8 cellular contexts compared by ENCODE assay signal in the genomic region with DNA sequence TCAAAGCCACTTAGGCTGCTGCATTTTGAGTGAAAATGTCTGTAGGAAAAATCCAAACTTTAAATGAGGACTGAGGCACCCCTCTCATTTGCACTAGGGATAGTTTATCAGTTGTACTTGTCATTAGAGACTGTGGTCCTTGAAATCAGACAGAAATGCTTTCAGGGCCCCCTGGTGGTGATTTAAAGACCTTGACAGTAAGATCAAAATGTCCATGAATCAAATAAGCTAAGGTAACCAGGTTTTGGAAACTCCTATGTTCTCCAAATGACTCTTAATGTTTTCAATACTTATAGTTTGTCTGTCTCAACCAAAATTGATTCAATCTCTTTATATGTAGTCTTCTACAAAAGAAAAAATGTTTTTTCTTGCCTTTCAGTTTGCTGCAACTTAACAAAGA. TPM values are rescaled to one million over a fixed set of nuclear protein-coding genes. Genes with fewer than 3 reads are reported as not detected.
DNase-seq lines count a peak whose midpoint lies in the region; ATAC-seq, FAIRE-seq and TF ChIP-seq lines count a peak whose summit lies in the region.

No MANE protein-coding gene starts in this region.

- dilution Hi-C loops in keratinocyte (cut with MboI; ENCODE audit: extremely low pct_ligation_motif_present, low sequenced_read_pairs), result no loop called here

- TF ChIP-seq POLR2A in GM18505 (IDR thresholded peaks at IDR 0.05; ENCODE audit: borderline replicate concordance, extremely low read depth, insufficient read depth, insufficient read length), result no peak

- intact Hi-C loops in CD4-positive, alpha-beta memory T cell (cut with micrococcal nuclease), result no loop called here

- H3K36me3 ChIP-seq in CD4-positive, alpha-beta memory T cell (ENCODE audit: insufficient read depth, low read length), result no peaks in the 10 kb centered on the region
- no peaks in the 10 kb centered on the region for H3K36me3 ChIP-seq in keratinocyte (ENCODE audit: control insufficient read depth in 2 of 2, extremely low read depth in 1 of 2, insufficient read depth in 2 of 2, low read length in 2 of 2)

- H3K4me1 Mint-ChIP-seq in CD4-positive, alpha-beta memory T cell, result no peaks in the 10 kb centered on the region
- H3K4me1 Mint-ChIP-seq in activated naive CD8-positive, alpha-beta T cell treated with anti-CD3 and anti-CD28 coated beads, Interleukin-2, amount 50 U/mL, for 24 hours, result no peaks in the 10 kb centered on the region
- H3K4me1 Mint-ChIP-seq in stimulated activated effector memory CD8-positive, alpha-beta T cell treated with anti-CD3 and anti-CD28 coated beads, Interleukin-12 subunit alpha, Interleukin-12 subunit beta, amount 100 ng/mL, for 72 hours, result no peaks in the 10 kb centered on the region

- H3K4me3 Mint-ChIP-seq in CD4-positive, alpha-beta memory T cell, result no peak overlapping the region
- no peak overlapping the region for H3K4me3 Mint-ChIP-seq in activated naive CD8-positive, alpha-beta T cell treated with anti-CD3 and anti-CD28 coated beads, Interleukin-2, amount 50 U/mL, for 24 hours
- H3K4me3 Mint-ChIP-seq in stimulated activated effector memory CD8-positive, alpha-beta T cell treated with anti-CD3 and anti-CD28 coated beads, Interleukin-12 subunit alpha, Interleukin-12 subunit beta, amount 100 ng/mL, for 72 hours, result no peak overlapping the region

- H3K4me1 ChIP-seq in CD4-positive, alpha-beta memory T cell (ENCODE audit: insufficient read depth, low read length), result no peaks in the 10 kb centered on the region
- H3K4me1 ChIP-seq in keratinocyte (ENCODE audit: control insufficient read depth, extremely low read depth, insufficient read depth, low read length), result no peaks in the 10 kb centered on the region

- TF ChIP-seq CTCF in keratinocyte (optimal IDR thresholded peaks at IDR 0.05 in 1 of 3, IDR thresholded peaks at IDR 0.05 in 1 of 3, conservative IDR thresholded peaks at IDR 0.05 in 1 of 3; ENCODE audit: extremely low read depth in 1 of 3, insufficient read depth in 2 of 3, low read length in 3 of 3), result peak; percentile 11 to 56 (median 53)

- CTCF ChIA-PET in CD4-positive, alpha-beta memory T cell (lab: Charles Lee; ENCODE audit: partially characterized antibody), result interaction anchor here (1.4 to 2.1 kb wide), 2 partner anchors 28 to 154 kb away, joined by 3 to 6 read pairs; partner anchors contain the start of gene DDX18

- FAIRE-seq in keratinocyte (lab: Jason Lieb, UNC), result peak; percentile 23

- H3K4me2 ChIP-seq in keratinocyte (ENCODE audit: control insufficient read depth, extremely low read depth, insufficient read depth, low read depth, low read length), result no peak overlapping the region

- no peak overlapping the region for H2AFZ ChIP-seq in keratinocyte (ENCODE audit: control insufficient read depth, low read length)

- peaks cover 5 to 17% (median 11%) of the 10 kb centered on the region in 8 donors for H3K9me3 Mint-ChIP-seq in CD4-positive, alpha-beta memory T cell
- peaks cover 11% of the 10 kb centered on the region for H3K9me3 Mint-ChIP-seq in activated naive CD8-positive, alpha-beta T cell treated with anti-CD3 and anti-CD28 coated beads, Interleukin-2, amount 50 U/mL, for 24 hours
- H3K9me3 Mint-ChIP-seq in stimulated activated effector memory CD8-positive, alpha-beta T cell treated with anti-CD3 and anti-CD28 coated beads, Interleukin-12 subunit alpha, Interleukin-12 subunit beta, amount 100 ng/mL, for 72 hours, result peaks cover 3% of the 10 kb centered on the region

- peaks cover 0 to 5% of the 10 kb centered on the region in 2 donors for H3K27me3 Mint-ChIP-seq in CD4-positive, alpha-beta memory T cell
- peaks cover 11% of the 10 kb centered on the region for H3K27me3 Mint-ChIP-seq in activated naive CD8-positive, alpha-beta T cell treated with anti-CD3 and anti-CD28 coated beads, Interleukin-2, amount 50 U/mL, for 24 hours

- no peak overlapping the region for H3K9ac ChIP-seq in keratinocyte (ENCODE audit: control insufficient read depth, extremely low read depth, insufficient read depth, low read length)

- POLR2A ChIA-PET in CD4-positive, alpha-beta memory T cell (lab: Charles Lee; ENCODE audit: partially characterized antibody), result interaction anchor here (1.0 kb wide), 1 partner anchor 29 kb away, joined by 3 read pairs; the partner anchor contains the start of gene DDX18

- ATAC-seq in GM18505 (IDR thresholded peaks at IDR 0.05; ENCODE audit: unreplicated experiment) (peak; percentile 59), HG03442 (IDR thresholded peaks at IDR 0.05; ENCODE audit: unreplicated experiment) (peak; percentile 77)
- no peak for ATAC-seq in activated naive CD8-positive, alpha-beta T cell treated with anti-CD3 and anti-CD28 coated beads, Interleukin-2, amount 50 U/mL, for 24 hours
- no peak for ATAC-seq in stimulated activated effector memory CD8-positive, alpha-beta T cell treated with anti-CD3 and anti-CD28 coated beads, Interleukin-12 subunit alpha, Interleukin-12 subunit beta, amount 100 ng/mL, for 72 hours

- H3K4me3 ChIP-seq in CD4-positive, alpha-beta memory T cell (ENCODE audit: low read length in 2 of 2), result no peak overlapping the region
- no peak overlapping the region for H3K4me3 ChIP-seq in keratinocyte (ENCODE audit: control insufficient read depth in 2 of 3, extremely low read depth in 1 of 3, insufficient read depth in 2 of 3, low read depth in 1 of 3, low read length in 3 of 3)

- H3K36me3 Mint-ChIP-seq in CD4-positive, alpha-beta memory T cell, result no peaks in the 10 kb centered on the region
- H3K36me3 Mint-ChIP-seq in activated naive CD8-positive, alpha-beta T cell treated with anti-CD3 and anti-CD28 coated beads, Interleukin-2, amount 50 U/mL, for 24 hours (ENCODE audit: low read depth), result no peaks in the 10 kb centered on the region
- no peaks in the 10 kb centered on the region for H3K36me3 Mint-ChIP-seq in stimulated activated effector memory CD8-positive, alpha-beta T cell treated with anti-CD3 and anti-CD28 coated beads, Interleukin-12 subunit alpha, Interleukin-12 subunit beta, amount 100 ng/mL, for 72 hours

- no peak overlapping the region for H3K27ac Mint-ChIP-seq in CD4-positive, alpha-beta memory T cell
- H3K27ac Mint-ChIP-seq in activated naive CD8-positive, alpha-beta T cell treated with anti-CD3 and anti-CD28 coated beads, Interleukin-2, amount 50 U/mL, for 24 hours, result no peak overlapping the region
- no peak overlapping the region for H3K27ac Mint-ChIP-seq in stimulated activated effector memory CD8-positive, alpha-beta T cell treated with anti-CD3 and anti-CD28 coated beads, Interleukin-12 subunit alpha, Interleukin-12 subunit beta, amount 100 ng/mL, for 72 hours

- no peaks in the 10 kb centered on the region for H3K9me3 ChIP-seq in CD4-positive, alpha-beta memory T cell (ENCODE audit: control insufficient read depth in 1 of 2, low read length in 2 of 2)
- H3K9me3 ChIP-seq in keratinocyte (ENCODE audit: control insufficient read depth, low read depth, low read length), result no peaks in the 10 kb centered on the region

- no peaks in the 10 kb centered on the region for H3K79me2 ChIP-seq in keratinocyte (ENCODE audit: control insufficient read depth, insufficient read depth, low read length)

- no peaks in the 10 kb centered on the region for H4K20me1 ChIP-seq in keratinocyte (ENCODE audit: control insufficient read depth, extremely low read depth, insufficient read depth, low read length)

- no peaks in the 10 kb centered on the region for H3K9me1 ChIP-seq in keratinocyte (ENCODE audit: control insufficient read depth, extremely low read depth, insufficient read depth, low read length)

- no peak overlapping the region for H3K27ac ChIP-seq in CD4-positive, alpha-beta memory T cell (ENCODE audit: low read depth, low read length)
- no peak overlapping the region for H3K27ac ChIP-seq in keratinocyte (ENCODE audit: control insufficient read depth, insufficient read depth, low read length)

- H3K27me3 ChIP-seq in CD4-positive, alpha-beta memory T cell (ENCODE audit: insufficient read depth, low read length), result no peaks in the 10 kb centered on the region
- no peaks in the 10 kb centered on the region for H3K27me3 ChIP-seq in keratinocyte (ENCODE audit: control insufficient read depth, extremely low read depth, insufficient read depth, low read length)

- peak; percentile 24 to 37 (median 33) for DNase-seq in CD4-positive, alpha-beta memory T cell
- peak; percentile 39 for DNase-seq in NCI-H774 (lab: John Stamatoyannopoulos, UW)
- peak; percentile 29 for DNase-seq in activated naive CD8-positive, alpha-beta T cell treated with anti-CD3 and anti-CD28 coated beads, Interleukin-2, amount 50 U/mL, for 24 hours
- peak; percentile 7 for DNase-seq in keratinocyte (ENCODE audit: low read depth, low spot score)
- DNase-seq in stromal cell of bone marrow (ENCODE audit: low read depth), result peak; percentile 15
- DNase-seq in stimulated activated effector memory CD8-positive, alpha-beta T cell treated with anti-CD3 and anti-CD28 coated beads, Interleukin-12 subunit alpha, Interleukin-12 subunit beta, amount 100 ng/mL, for 72 hours (ENCODE audit: low spot score in 2 of 2), result no peak

RNA-seq across cellular contexts. Expression of gene DDX18, which starts 28.8 kb away (rescaled TPM):
- 100 to 1,000 TPM; 105 to 111 TPM for total RNA-seq in CD4-positive, alpha-beta memory T cell
- 10 to 100 TPM; 47.6 to 71.1 TPM for polyA plus RNA-seq in CD4-positive, alpha-beta memory T cell
- polyA plus RNA-seq in keratinocyte, result 50.1 to 73.4 TPM (median 51.8 TPM) in 3 replicates
- polyA plus RNA-seq in keratinocyte (2011; ENCODE audit: low read depth), result 64.3 TPM
- polyA plus RNA-seq in keratinocyte (2011; cell fraction: cytosol; rRNA removed), result 25.1 and 52.7 TPM in 2 replicates
- polyA plus RNA-seq in keratinocyte (2011; cell fraction: nucleus; rRNA removed), result 54.6 and 63.3 TPM in 2 replicates
- 48.3 and 53.6 TPM in 2 replicates for polyA plus RNA-seq in keratinocyte (2012; ENCODE audit: low replicate concordance)
- 22.2 to 64.2 TPM (median 45.8 TPM) in 3 replicates for polyA minus RNA-seq in keratinocyte
- polyA minus RNA-seq in keratinocyte (2011; cell fraction: cytosol; rRNA and poly(A)+ RNA removed), result 25.7 TPM
- polyA minus RNA-seq in keratinocyte (2011; cell fraction: nucleus; rRNA and poly(A)+ RNA removed), result 23.5 and 47.9 TPM in 2 replicates

Comparison
In these comparisons a context has a peak if more than half of its experiments do, and no peak if none do; other contexts are left out.
1. DNase-seq: peak in CD4-positive, alpha-beta memory T cell (5 of 5), NCI-H774 (single experiment), activated naive CD8-positive, alpha-beta T cell treated with anti-CD3 and anti-CD28 coated beads, Interleukin-2, amount 50 U/mL, for 24 hours (single experiment), keratinocyte (single experiment) and stromal cell of bone marrow (single experiment); none in stimulated activated effector memory CD8-positive, alpha-beta T cell treated with anti-CD3 and anti-CD28 coated beads, Interleukin-12 subunit alpha, Interleukin-12 subunit beta, amount 100 ng/mL, for 72 hours (0 of 2).
2. ATAC-seq: peak in GM18505 (single experiment) and HG03442 (single experiment); none in activated naive CD8-positive, alpha-beta T cell treated with anti-CD3 and anti-CD28 coated beads, Interleukin-2, amount 50 U/mL, for 24 hours (single experiment) and stimulated activated effector memory CD8-positive, alpha-beta T cell treated with anti-CD3 and anti-CD28 coated beads, Interleukin-12 subunit alpha, Interleukin-12 subunit beta, amount 100 ng/mL, for 72 hours (single experiment).